Comparison of ENCODE assay signal across 1 cellular context in the genomic region with DNA sequence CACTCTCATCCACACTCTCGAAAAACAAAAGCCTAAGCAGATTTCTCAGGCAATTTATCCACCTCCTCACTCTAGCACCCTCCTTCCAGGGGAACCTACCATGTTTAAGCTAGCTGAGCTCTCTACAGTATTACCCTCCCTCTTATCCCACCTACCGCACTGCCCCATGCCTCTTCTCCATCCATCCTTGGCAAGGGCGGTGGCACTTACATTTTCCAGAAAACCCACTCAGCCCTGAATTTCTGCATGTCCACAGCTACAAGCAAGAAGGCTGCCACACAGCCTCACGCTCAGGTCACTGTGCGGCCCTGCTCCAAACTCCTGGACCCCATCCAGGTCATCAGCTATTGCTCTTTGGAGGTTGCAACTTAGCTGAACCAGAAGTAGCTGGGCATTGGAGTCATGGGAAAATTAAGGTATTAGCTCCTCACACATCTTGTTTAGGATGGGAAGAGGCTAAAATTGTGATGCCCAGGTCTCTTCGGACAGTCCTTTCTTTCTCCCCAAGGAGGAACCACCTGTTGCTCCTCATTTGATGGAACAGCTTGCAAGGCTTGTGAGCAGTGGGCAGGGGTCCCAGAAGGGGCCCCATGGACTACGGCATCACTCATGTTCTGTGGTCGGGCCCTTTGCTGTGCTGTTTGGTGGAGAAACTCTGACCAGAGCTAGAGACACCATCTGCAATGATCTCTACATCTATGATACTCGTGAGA.
TF ChIP-seq lines count a peak whose summit lies in the region.

No MANE protein-coding gene starts in this region.

TF ChIP-seq in HepG2, 621 proteins besides CTCF, POLR2A, EP300 and RAD21:
- TF ChIP-seq, protein P1, sequence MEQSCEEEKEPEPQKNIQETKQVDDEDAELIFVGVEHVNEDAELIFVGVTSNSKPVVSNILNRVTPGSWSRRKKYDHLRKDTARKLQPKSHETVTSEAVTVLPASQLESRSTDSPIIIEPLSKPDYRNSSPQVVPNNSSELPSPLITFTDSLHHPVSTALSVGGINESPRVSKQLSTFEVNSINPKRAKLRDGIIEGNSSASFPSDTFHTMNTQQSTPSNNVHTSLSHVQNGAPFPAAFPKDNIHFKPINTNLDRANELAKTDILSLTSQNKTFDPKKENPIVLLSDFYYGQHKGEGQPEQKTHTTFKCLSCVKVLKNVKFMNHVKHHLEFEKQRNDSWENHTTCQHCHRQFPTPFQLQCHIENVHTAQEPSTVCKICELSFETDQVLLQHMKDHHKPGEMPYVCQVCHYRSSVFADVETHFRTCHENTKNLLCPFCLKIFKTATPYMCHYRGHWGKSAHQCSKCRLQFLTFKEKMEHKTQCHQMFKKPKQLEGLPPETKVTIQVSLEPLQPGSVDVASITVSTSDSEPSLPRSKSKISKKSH (CRISPR knock-in tag; IDR thresholded peaks at IDR 0.05; ENCODE audit: borderline replicate concordance) = no peak
- TF ChIP-seq POLR2AphosphoS2 (IDR thresholded peaks at IDR 0.05; ENCODE audit: low read depth, low read length) (peak; percentile 23; the same call in 1 of the 2 replicates), NFE2L2 (IDR thresholded peaks at IDR 0.05; ENCODE audit: low read length) (no peak), RBM22 (optimal IDR thresholded peaks at IDR 0.05; ENCODE audit: low read length) (peak; percentile 47)
